ENCODE assay signal across 11 cellular contexts in the genomic region with DNA sequence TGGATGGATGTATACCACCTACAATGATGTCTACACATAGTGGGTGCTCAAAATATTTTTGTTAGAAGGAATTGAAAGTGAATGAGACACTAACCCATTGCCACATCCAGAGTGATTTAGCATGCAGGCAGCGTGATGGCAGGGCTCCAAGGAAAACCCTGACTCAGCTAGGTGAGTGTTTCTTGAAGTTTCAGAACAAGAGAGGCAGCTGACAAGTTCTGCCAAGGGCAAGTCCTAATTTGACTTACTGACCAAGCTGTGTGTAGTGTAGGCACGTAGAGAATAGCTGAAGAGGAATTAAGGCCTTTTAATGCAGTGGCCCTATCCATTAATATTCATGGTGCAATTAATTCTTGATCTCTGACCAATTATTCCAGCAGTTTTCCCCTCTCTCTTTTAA.
DNase-seq lines count a peak whose midpoint lies in the region; ATAC-seq, FAIRE-seq and TF ChIP-seq lines count a peak whose summit lies in the region.
"Had no signal": no experiment of that assay in that cellular context is flagged by ENCODE, and none has a peak within 500 bp of the region (broad histone marks: within the 10 kb centered on the region; RNA-seq: fewer than 3 reads in every experiment).

No MANE protein-coding gene starts in this region.

- no peaks in the 10 kb centered on the region for H3K4me1 Mint-ChIP-seq in Calu3 (ENCODE audit: low read depth, unreplicated experiment)

- TF ChIP-seq POLR2A in GM12892 (IDR thresholded peaks at IDR 0.05; ENCODE audit: low read depth, low read length), result no peak

- FAIRE-seq in GM12892 (lab: Jason Lieb, UNC), result no peak
- FAIRE-seq: endothelial cell of umbilical vein had no signal

- no peak overlapping the region for H3K27ac Mint-ChIP-seq in Calu3 (ENCODE audit: unreplicated experiment)

- DNase-seq in Calu3, result peak; percentile 48
- DNase-seq in epithelial cell of esophagus (ENCODE audit: low read depth), result peak; percentile 99
- no peak for DNase-seq in NCI-H748 treated with DMSO at 0.1 percent for 48 hours (lab: John Stamatoyannopoulos, UW)
- DNase-seq in GM12892 (ENCODE audit: insufficient read length), result no peak
- DNase-seq: NCI-H1048 had no signal

- no peaks in the 10 kb centered on the region for H3K27me3 Mint-ChIP-seq in Calu3 (ENCODE audit: unreplicated experiment)

- ATAC-seq in GM19463 (IDR thresholded peaks at IDR 0.05; ENCODE audit: unreplicated experiment) (peak; percentile 42), HG03469 (IDR thresholded peaks at IDR 0.05; ENCODE audit: unreplicated experiment) (peak; percentile 43), GM18858 (IDR thresholded peaks at IDR 0.05; ENCODE audit: unreplicated experiment) (no peak), GM19395 (IDR thresholded peaks at IDR 0.05; ENCODE audit: unreplicated experiment) (no peak)
- ATAC-seq: Right ventricle myocardium inferior had no signal

- no TSS peak for BruUV-seq in Calu3 (replicated peaks; lab: Mats Ljungman, UMichigan)

- no peaks in the 10 kb centered on the region for H3K9me3 Mint-ChIP-seq in Calu3 (ENCODE audit: low read depth, unreplicated experiment)

- CTCF ChIA-PET in Calu3 (lab: Charles Lee), result no interaction called here

- H3K36me3 Mint-ChIP-seq in Calu3 (ENCODE audit: insufficient read depth, unreplicated experiment), result no peaks in the 10 kb centered on the region

- TF ChIP-seq CTCF in Calu3 (IDR thresholded peaks at IDR 0.05; ENCODE audit: unreplicated experiment) (no peak), epithelial cell of esophagus (IDR thresholded peaks at IDR 0.05; ENCODE audit: insufficient read depth, low read depth, low read length, missing control alignments) (no peak)

- no peak overlapping the region for H3K4me3 ChIP-seq in epithelial cell of esophagus (ENCODE audit: low read length)

- intact Hi-C loops in Calu3 (cut with micrococcal nuclease; ENCODE audit: unreplicated experiment), result loop anchor here (5.0 kb wide), 1 partner anchor 158 kb away; no protein-coding TSS in a partner anchor

- H3K4me3 Mint-ChIP-seq in Calu3 (ENCODE audit: low read depth, unreplicated experiment), result no peak overlapping the region

Comparison
In these comparisons a context has a peak if more than half of its experiments do, and no peak if none do; other contexts are left out.
1. DNase-seq: peak in Calu3 (single experiment) and epithelial cell of esophagus (single experiment); none in NCI-H748 treated with DMSO at 0.1 percent for 48 hours (single experiment) and GM12892 (single experiment).
2. ATAC-seq: peak in GM19463 (single experiment) and HG03469 (single experiment); none in GM18858 (single experiment) and GM19395 (single experiment).